In genomic region chr6:84618046-84618752, GRCh38 we compare ENCODE assay signal across 12 cellular contexts.
DNase-seq lines count a peak whose midpoint lies in the region; ATAC-seq and TF ChIP-seq lines count a peak whose summit lies in the region.
"Had no signal": no experiment of that assay in that cellular context is flagged by ENCODE, and none has a peak within 500 bp of the region (broad histone marks: within the 10 kb centered on the region; RNA-seq: fewer than 3 reads in every experiment).

No MANE protein-coding gene starts in this region.

- peak overlapping the region; percentile 88 for H2AFZ ChIP-seq in osteoblast (ENCODE audit: low read length)

- H3K4me3 ChIP-seq in RWPE2 (ENCODE audit: severe bottlenecking): no peak overlapping the region
- peak overlapping the region; percentile 37 for H3K4me3 ChIP-seq in osteoblast (ENCODE audit: insufficient read depth, low read length)
- H3K4me3 ChIP-seq in colonic mucosa: no peak overlapping the region
- H3K4me3 ChIP-seq: gastroesophageal sphincter had no signal

- no peak overlapping the region for H3K9ac ChIP-seq in colonic mucosa (ENCODE audit: low read depth in 2 of 2, low read length in 2 of 2)

- no peaks in the 10 kb centered on the region for H3K79me2 ChIP-seq in osteoblast (ENCODE audit: insufficient read depth, low read length)

- H3K4me2 ChIP-seq in osteoblast (ENCODE audit: insufficient read depth, low read length): peak overlapping the region; percentile 76

- DNase-seq in EH (ENCODE audit: low read depth) (peak; percentile 94), RWPE2 (ENCODE audit: low spot score) (no peak), fibroblast of peridontal ligament (ENCODE audit: extremely low read depth) (peak; percentile 96), osteoblast (ENCODE audit: insufficient read length, low spot score, missing footprints) (peak; percentile 85), colonic mucosa (no peak), LoVo (ENCODE audit: low spot score) (no peak), left colon (no peak)
- DNase-seq in effector CD4-positive, alpha-beta T cell: no peak
- DNase-seq: activated CD4-positive, alpha-beta memory T cell treated with anti-CD3 and anti-CD28 coated beads for 36 hours; NCI-H446 treated with DMSO at 0.1 percent for 48 hours; SW 1271 had no signal

- H3K4me1 ChIP-seq in RWPE2 (ENCODE audit: insufficient read depth, poor library complexity, severe bottlenecking) (peaks cover 13% of the 10 kb centered on the region), osteoblast (ENCODE audit: insufficient read depth, low read length) (peaks cover 21% of the 10 kb centered on the region), colonic mucosa (no peaks in the 10 kb centered on the region)
- H3K4me1 ChIP-seq: gastroesophageal sphincter had no signal

- H3K9me3 ChIP-seq in RWPE2 (ENCODE audit: severe bottlenecking): no peaks in the 10 kb centered on the region
- no peaks in the 10 kb centered on the region for H3K9me3 ChIP-seq in osteoblast (ENCODE audit: low read depth, low read length)
- H3K9me3 ChIP-seq in colonic mucosa: no peaks in the 10 kb centered on the region
- H3K9me3 ChIP-seq: gastroesophageal sphincter had no signal

- TF ChIP-seq CTCF in RWPE2 (IDR thresholded peaks at IDR 0.05; ENCODE audit: poor library complexity, severe bottlenecking) (no peak), osteoblast (IDR thresholded peaks at IDR 0.05; ENCODE audit: extremely low read depth, low read depth, low read length) (no peak), colonic mucosa (IDR thresholded peaks at IDR 0.05) (no peak)

- no peaks in the 10 kb centered on the region for H3K36me3 ChIP-seq in RWPE2 (ENCODE audit: low read depth)
- no peaks in the 10 kb centered on the region for H3K36me3 ChIP-seq in osteoblast (ENCODE audit: insufficient read depth, low read length)
- H3K36me3 ChIP-seq in colonic mucosa: no peaks in the 10 kb centered on the region
- H3K36me3 ChIP-seq: gastroesophageal sphincter had no signal

- H3K27me3 ChIP-seq in RWPE2 (ENCODE audit: insufficient read depth, poor library complexity, severe bottlenecking) (no peaks in the 10 kb centered on the region), osteoblast (ENCODE audit: insufficient read depth, low read length) (no peaks in the 10 kb centered on the region), colonic mucosa (no peaks in the 10 kb centered on the region)
- H3K27me3 ChIP-seq: gastroesophageal sphincter had no signal

- no peaks in the 10 kb centered on the region for H4K20me1 ChIP-seq in osteoblast (ENCODE audit: insufficient read depth, low read length)

- intact Hi-C loops in colonic mucosa (cut with DNase I) (no loop called here), left colon (cut with DNase I, micrococcal nuclease) (no loop called here)

- ATAC-seq in RWPE2 (ENCODE audit: low read depth): peak; percentile 95
- ATAC-seq in left colon: no peak
- ATAC-seq: gastroesophageal sphincter had no signal

- H3K27ac ChIP-seq in RWPE2 (ENCODE audit: poor library complexity, severe bottlenecking) (peak overlapping the region; percentile 69), osteoblast (ENCODE audit: low read depth, low read length) (peak overlapping the region; percentile 100), colonic mucosa (no peak overlapping the region)
- H3K27ac ChIP-seq: gastroesophageal sphincter had no signal

Comparison
In these comparisons a context has a peak if more than half of its experiments do, and no peak if none do; other contexts are left out.
1. DNase-seq: peak in EH (single experiment), fibroblast of peridontal ligament (single experiment) and osteoblast (single experiment); none in RWPE2 (single experiment), colonic mucosa (single experiment), LoVo (single experiment), effector CD4-positive, alpha-beta T cell (single experiment) and left colon (0 of 2).